In the genomic region with DNA sequence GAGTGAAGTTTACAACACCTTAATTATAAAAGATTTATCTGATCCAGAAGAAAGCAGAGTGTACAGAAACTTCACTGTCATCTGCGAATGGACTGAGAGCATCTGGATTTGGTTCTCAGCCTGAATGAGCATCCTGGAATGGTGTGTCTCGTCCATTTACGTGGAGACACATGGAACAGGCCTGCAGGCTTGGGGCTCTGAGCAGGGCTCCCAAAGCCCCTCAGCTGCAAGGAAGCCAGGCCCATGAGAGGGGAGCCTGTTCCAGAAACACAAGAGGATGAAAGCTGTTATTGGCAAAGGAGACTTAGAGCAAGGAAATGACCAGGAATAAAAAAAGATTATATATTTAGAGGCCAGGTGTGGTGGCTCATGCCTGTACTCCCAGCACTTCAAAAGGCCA, we compare ENCODE assay signal across 10 cellular contexts. TPM values are rescaled to one million over a fixed set of nuclear protein-coding genes. Genes with fewer than 3 reads are reported as not detected.
DNase-seq lines count a peak whose midpoint lies in the region; ATAC-seq and TF ChIP-seq lines count a peak whose summit lies in the region.
"Had no signal": no experiment of that assay in that cellular context is flagged by ENCODE, and none has a peak within 500 bp of the region (broad histone marks: within the 10 kb centered on the region; RNA-seq: fewer than 3 reads in every experiment).

No MANE protein-coding gene starts in this region.

- no peak for TF ChIP-seq CTCF in Caco-2 (IDR thresholded peaks at IDR 0.05; ENCODE audit: insufficient read depth in 1 of 2, low read depth in 1 of 2, low read length in 1 of 2, severe bottlenecking in 1 of 2, unreplicated experiment in 1 of 2)

- intact Hi-C loops in Caco-2 (cut with micrococcal nuclease; ENCODE audit: unreplicated experiment): loop anchor here (2.0 kb wide), 1 partner anchor 16 kb away; no protein-coding TSS in a partner anchor
- intact Hi-C loops in naive thymus-derived CD4-positive, alpha-beta T cell (cut with micrococcal nuclease): loop anchor here (1.0 to 10.0 kb wide), 7 partner anchors 16 to 325 kb away; partner anchors contain the start of gene CLPTM1L (in 1 of the 2)

- no peaks in the 10 kb centered on the region for H3K9me3 ChIP-seq in Caco-2
- no peaks in the 10 kb centered on the region for H3K9me3 ChIP-seq in naive thymus-derived CD4-positive, alpha-beta T cell (ENCODE audit: control insufficient read depth in 2 of 3, low read length in 3 of 3)

- CTCF ChIA-PET in Caco-2 (lab: Charles Lee): no interaction called here
- CTCF ChIA-PET in naive thymus-derived CD4-positive, alpha-beta T cell (lab: Charles Lee): interaction anchor here (1.1 kb wide), 1 partner anchor 36 kb away, joined by 3 read pairs; no protein-coding TSS in a partner anchor

- no peak for ATAC-seq in activated T-cell treated with anti-CD3 and anti-CD28 coated beads, Interleukin-2, amount 50 U/mL, for 72 hours (replicated peaks in 1 of 2)
- ATAC-seq in naive thymus-derived CD4-positive, alpha-beta T cell: no peak

- BruUV-seq in Caco-2 (replicated peaks; lab: Mats Ljungman, UMichigan): no TSS peak

- peak overlapping the region; percentile 66 for H3K27ac ChIP-seq in naive thymus-derived CD4-positive, alpha-beta T cell (ENCODE audit: low read depth, low read length)

- H3K36me3 ChIP-seq in Caco-2 (ENCODE audit: control insufficient read depth, insufficient read depth, low read length): peaks cover 1% of the 10 kb centered on the region; the same call in 1 of the 2 replicates
- peaks cover 0 to 42% (median 0%) of the 10 kb centered on the region in 3 experiments for H3K36me3 ChIP-seq in naive thymus-derived CD4-positive, alpha-beta T cell (ENCODE audit: control insufficient read depth in 2 of 3, insufficient read depth in 3 of 3, low read length in 3 of 3)

- peak overlapping the region; percentile 85 for H3K27ac Mint-ChIP-seq in Caco-2 (ENCODE audit: unreplicated experiment)
- H3K27ac Mint-ChIP-seq in IgD-negative memory B cell: peak overlapping the region in 2 of 3 donors; percentile 81 to 85
- H3K27ac Mint-ChIP-seq in activated T-cell treated with anti-CD3 and anti-CD28 coated beads, Interleukin-2, amount 50 U/mL, for 72 hours: peak overlapping the region; percentile 91
- H3K27ac Mint-ChIP-seq in naive thymus-derived CD4-positive, alpha-beta T cell: peak overlapping the region; percentile 94 to 96 (median 95)
- H3K27ac Mint-ChIP-seq: brain had no signal

- DNase-seq in Caco-2: peak in 1 of 2 experiments; percentile 19
- DNase-seq in activated T-cell treated with anti-CD3 and anti-CD28 coated beads, Interleukin-2, amount 50 U/mL, for 72 hours: no peak
- peak in 1 of 9 donors; percentile 1 for DNase-seq in naive thymus-derived CD4-positive, alpha-beta T cell
- no peak for DNase-seq in NCI-H2171 (lab: John Stamatoyannopoulos, UW)
- DNase-seq in SKM-1 (lab: John Stamatoyannopoulos, UW; ENCODE audit: unreplicated experiment): no peak
- no peak for DNase-seq in NCI-H1930 (lab: John Stamatoyannopoulos, UW)

- no peak overlapping the region for H3K4me3 ChIP-seq in Caco-2 (ENCODE audit: low read depth, low read length)
- peak overlapping the region; percentile 51 for H3K4me3 ChIP-seq in naive thymus-derived CD4-positive, alpha-beta T cell (ENCODE audit: low read length)

- POLR2A ChIA-PET in Caco-2 (lab: Charles Lee): no interaction called here
- POLR2A ChIA-PET in naive thymus-derived CD4-positive, alpha-beta T cell (lab: Charles Lee): interaction anchor here (1.0 to 6.0 kb wide), 7 partner anchors 10 to 69 kb away, joined by 3 to 40 read pairs (median 5); partner anchors contain the start of genes CLPTM1L and TERT

- H3K4me1 Mint-ChIP-seq in Caco-2 (ENCODE audit: low read depth, unreplicated experiment) (peaks cover 16% of the 10 kb centered on the region), IgD-negative memory B cell (peaks cover 35 to 41% (median 36%) of the 10 kb centered on the region in 3 donors)
- H3K4me1 Mint-ChIP-seq in activated T-cell treated with anti-CD3 and anti-CD28 coated beads, Interleukin-2, amount 50 U/mL, for 72 hours (ENCODE audit: low read depth): peaks cover 57% of the 10 kb centered on the region
- peaks cover 35 to 62% (median 55%) of the 10 kb centered on the region in 7 donors for H3K4me1 Mint-ChIP-seq in naive thymus-derived CD4-positive, alpha-beta T cell
- H3K4me1 Mint-ChIP-seq: brain had no signal

- no peaks in the 10 kb centered on the region for H3K27me3 ChIP-seq in Caco-2 (replicated peaks; ENCODE audit: control insufficient read depth, insufficient read depth, low read length)
- no peaks in the 10 kb centered on the region for H3K27me3 ChIP-seq in naive thymus-derived CD4-positive, alpha-beta T cell (ENCODE audit: control insufficient read depth in 2 of 2, insufficient read depth in 2 of 2, low read length in 2 of 2)

- H3K4me3 Mint-ChIP-seq in Caco-2 (ENCODE audit: unreplicated experiment) (peak overlapping the region; percentile 39), IgD-negative memory B cell (peak overlapping the region; percentile 77 to 92 (median 89))
- peak overlapping the region; percentile 70 to 85 for H3K4me3 Mint-ChIP-seq in activated T-cell treated with anti-CD3 and anti-CD28 coated beads, Interleukin-2, amount 50 U/mL, for 72 hours
- peak overlapping the region in 9 of 10 donors; percentile 81 to 92 (median 86) for H3K4me3 Mint-ChIP-seq in naive thymus-derived CD4-positive, alpha-beta T cell
- H3K4me3 Mint-ChIP-seq: brain, nephron had no signal

- no peaks in the 10 kb centered on the region for H3K9me3 Mint-ChIP-seq in Caco-2 (ENCODE audit: unreplicated experiment)
- H3K9me3 Mint-ChIP-seq in IgD-negative memory B cell: no peaks in the 10 kb centered on the region
- H3K9me3 Mint-ChIP-seq in activated T-cell treated with anti-CD3 and anti-CD28 coated beads, Interleukin-2, amount 50 U/mL, for 72 hours: no peaks in the 10 kb centered on the region
- peaks cover 0 to under 1% (median 0%) of the 10 kb centered on the region in 11 donors for H3K9me3 Mint-ChIP-seq in naive thymus-derived CD4-positive, alpha-beta T cell
- H3K9me3 Mint-ChIP-seq: brain, nephron had no signal

- peaks cover 40% of the 10 kb centered on the region for H3K36me3 Mint-ChIP-seq in Caco-2 (ENCODE audit: insufficient read depth, unreplicated experiment)
- no peaks in the 10 kb centered on the region for H3K36me3 Mint-ChIP-seq in IgD-negative memory B cell
- peaks cover 0 to 22% of the 10 kb centered on the region in 2 donors for H3K36me3 Mint-ChIP-seq in activated T-cell treated with anti-CD3 and anti-CD28 coated beads, Interleukin-2, amount 50 U/mL, for 72 hours (ENCODE audit: insufficient read depth in 2 of 2)
- peaks cover 6 to 26% (median 8%) of the 10 kb centered on the region in 5 donors for H3K36me3 Mint-ChIP-seq in naive thymus-derived CD4-positive, alpha-beta T cell

- peaks cover 25% of the 10 kb centered on the region for H3K4me1 ChIP-seq in Caco-2
- peaks cover 39 to 54% of the 10 kb centered on the region in 2 donors for H3K4me1 ChIP-seq in naive thymus-derived CD4-positive, alpha-beta T cell (ENCODE audit: control insufficient read depth in 2 of 2, insufficient read depth in 2 of 2, low read length in 2 of 2)

- no peaks in the 10 kb centered on the region for H3K27me3 Mint-ChIP-seq in Caco-2 (ENCODE audit: insufficient read depth, unreplicated experiment)
- H3K27me3 Mint-ChIP-seq in IgD-negative memory B cell: peaks cover 21% of the 10 kb centered on the region
- no peaks in the 10 kb centered on the region for H3K27me3 Mint-ChIP-seq in activated T-cell treated with anti-CD3 and anti-CD28 coated beads, Interleukin-2, amount 50 U/mL, for 72 hours (ENCODE audit: low read depth)
- peaks cover 0 to 2% (median 0%) of the 10 kb centered on the region in 5 donors for H3K27me3 Mint-ChIP-seq in naive thymus-derived CD4-positive, alpha-beta T cell

RNA-seq across cellular contexts. Expression of gene TERT, which starts 22.1 kb away (rescaled TPM):
- total RNA-seq in Caco-2 (2022): 5.1 and 6.1 TPM in 2 replicates
- not detected for polyA plus RNA-seq in IgD-negative memory B cell
- total RNA-seq in activated T-cell treated with anti-CD3 and anti-CD28 coated beads, Interleukin-2, amount 50 U/mL, for 72 hours: 1 to 10 TPM; 2.5 to 5.1 TPM
- total RNA-seq in naive thymus-derived CD4-positive, alpha-beta T cell: 1 to 10 TPM in 3 of 5 experiments, under 1 TPM in 2; 0.13 to 3.3 (median 1.8) TPM
- polyA plus RNA-seq in naive thymus-derived CD4-positive, alpha-beta T cell: under 1 TPM in 1 of 2 donors, not detected in 1; 0.23 TPM
- total RNA-seq: esophagus mucosa had no signal

RNA-seq across cellular contexts. Expression of gene CLPTM1L, which starts 28.0 kb away (rescaled TPM):
- total RNA-seq in Caco-2 (2022): 114 and 122 TPM in 2 replicates
- polyA plus RNA-seq in IgD-negative memory B cell: 25.7 TPM
- 10 to 100 TPM; 78.6 to 80.2 TPM for total RNA-seq in activated T-cell treated with anti-CD3 and anti-CD28 coated beads, Interleukin-2, amount 50 U/mL, for 72 hours
- 100 to 1,000 TPM in 1 of 5 experiments, 10 to 100 TPM in 4; 64.9 to 104 (median 71.9) TPM for total RNA-seq in naive thymus-derived CD4-positive, alpha-beta T cell
- polyA plus RNA-seq in naive thymus-derived CD4-positive, alpha-beta T cell: 10 to 100 TPM; 27.7 to 49.3 TPM

Comparison
In these comparisons a context has a peak if more than half of its experiments do, and no peak if none do; other contexts are left out.
1. H3K4me3 Mint-ChIP-seq: peak in every context shown above with its lines; median percentile 89 in IgD-negative memory B cell; 86 in naive thymus-derived CD4-positive, alpha-beta T cell; 78 in activated T-cell treated with anti-CD3 and anti-CD28 coated beads, Interleukin-2, amount 50 U/mL, for 72 hours; 39 in Caco-2.